ENCODE assay signal across 1 cellular context in genomic region chr15:39497016-39497758, GRCh38.
TF ChIP-seq lines count a peak whose summit lies in the region.

No MANE protein-coding gene starts in this region.

TF ChIP-seq in SK-N-SH, 30 proteins besides CTCF, POLR2A, EP300 and RAD21:
- no peak for TF ChIP-seq TCF12 (IDR thresholded peaks at IDR 0.05)
- no peak for TF ChIP-seq NRF1 (IDR thresholded peaks at IDR 0.05; ENCODE audit: low read depth, low read length)
- TF ChIP-seq REST (IDR thresholded peaks at IDR 0.05; ENCODE audit: low read depth, low read length) = no peak
- no peak for TF ChIP-seq FOSL2 (IDR thresholded peaks at IDR 0.05; ENCODE audit: borderline replicate concordance, low read depth)
- TF ChIP-seq SIN3A (IDR thresholded peaks at IDR 0.05; ENCODE audit: borderline replicate concordance, low read depth, low read length) = no peak
- TF ChIP-seq TEAD4 (IDR thresholded peaks at IDR 0.05; ENCODE audit: borderline replicate concordance, insufficient read depth) = no peak
- TF ChIP-seq RCOR1 (IDR thresholded peaks at IDR 0.05; ENCODE audit: low read length) = no peak
- no peak for TF ChIP-seq GABPA (IDR thresholded peaks at IDR 0.05; ENCODE audit: low read depth)
- TF ChIP-seq RFX5 (IDR thresholded peaks at IDR 0.05; ENCODE audit: low read length) = no peak
- no peak for TF ChIP-seq FOXJ3 (CRISPR knock-in tag; IDR thresholded peaks at IDR 0.05)
- no peak for TF ChIP-seq MAX (IDR thresholded peaks at IDR 0.05; ENCODE audit: low read depth)
- TF ChIP-seq GATA2 (CRISPR knock-in tag; IDR thresholded peaks at IDR 0.05) = no peak
- no peak for TF ChIP-seq IRF3 (IDR thresholded peaks at IDR 0.05; ENCODE audit: low read depth, low read length)
- TF ChIP-seq FOXM1 (IDR thresholded peaks at IDR 0.05; ENCODE audit: low read depth) = no peak
- TF ChIP-seq CHD2 (IDR thresholded peaks at IDR 0.05; ENCODE audit: low read length, partially characterized antibody) = no peak
- no peak for TF ChIP-seq POLR2AphosphoS5 (IDR thresholded peaks at IDR 0.05; ENCODE audit: low read depth, low read length)
- TF ChIP-seq TAF1 (IDR thresholded peaks at IDR 0.05; ENCODE audit: borderline replicate concordance, low read depth, low read length) = no peak
